Comparison of ENCODE assay signal across 19 cellular contexts in the genomic region with DNA sequence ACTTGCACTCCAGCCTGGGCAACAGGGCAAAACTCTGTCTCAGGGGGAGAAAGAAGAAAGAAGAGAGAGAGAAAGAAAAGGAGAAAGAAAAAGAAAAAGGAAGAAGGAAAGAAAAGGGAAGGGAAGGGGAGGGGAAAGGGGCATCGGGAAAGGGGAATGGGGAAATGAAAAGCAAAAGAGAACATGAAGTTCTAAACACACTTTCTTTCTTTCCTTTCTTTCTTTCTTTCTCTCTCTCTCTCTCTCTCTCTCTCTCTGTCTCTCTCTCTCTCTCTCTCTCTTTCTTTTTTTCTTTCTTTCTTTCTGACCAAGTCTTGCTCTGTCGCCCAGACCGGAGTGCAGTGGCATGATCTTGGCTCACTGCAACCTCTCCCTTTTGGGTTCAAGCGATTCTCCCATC.
DNase-seq lines count a peak whose midpoint lies in the region; ATAC-seq and TF ChIP-seq lines count a peak whose summit lies in the region.
"Had no signal": no experiment of that assay in that cellular context is flagged by ENCODE, and none has a peak within 500 bp of the region (broad histone marks: within the 10 kb centered on the region; RNA-seq: fewer than 3 reads in every experiment).

No MANE protein-coding gene starts in this region.

- no peak overlapping the region for H2BK15ac ChIP-seq in H9 (ENCODE audit: low read depth, low read length)

- WGBS in H9 (ENCODE audit: extremely low coverage, insufficient read length, low lambda C conversion rate) = no CpG with 5 or more reads among the region's 4 CpGs

- H3K27ac ChIP-seq in H9 (ENCODE audit: insufficient read length, low read depth, low read length) = no peak overlapping the region
- H3K27ac ChIP-seq: GM23248 had no signal

- H3K4me3 Mint-ChIP-seq in activated naive CD4-positive, alpha-beta T cell treated with anti-CD3 and anti-CD28 coated beads, Interleukin-2, amount 10 ng/mL, durations not matched to agents 7 days and 5 days = no peak overlapping the region
- H3K4me3 Mint-ChIP-seq in Calu3 (ENCODE audit: low read depth, unreplicated experiment) (no peak overlapping the region), H9 (no peak overlapping the region)
- no peak overlapping the region for H3K4me3 Mint-ChIP-seq in activated T-helper 2 cell treated with anti-CD3 and anti-CD28 coated beads, Interferon-gamma antibody, Interleukin-2, Interleukin-4, amounts not matched to agents 10 μg/mL and 5 μg/mL and 100 μg/mL, durations not matched to agents 14 hours and 24 hours and 36 hours (ENCODE audit: low read depth)
- no peak overlapping the region for H3K4me3 Mint-ChIP-seq in stimulated activated naive B cell treated with anti-CD40 and anti-IgM and Interleukin-4, amounts not matched to agents 10 μg/mL and 1 μg/mL and 100 μg/mL, for 72 hours
- H3K4me3 Mint-ChIP-seq: CD4-positive, alpha-beta memory T cell; HFFc6 had no signal

- H3K79me1 ChIP-seq in H9 (ENCODE audit: insufficient read depth, low read depth, low read length, poor library complexity, severe bottlenecking) = no peaks in the 10 kb centered on the region

- H3K9ac ChIP-seq in H9 (ENCODE audit: extremely low read depth, insufficient read length, low read length) = no peak overlapping the region
- H3K9ac ChIP-seq: GM23248 had no signal

- no peak overlapping the region for H2AK5ac ChIP-seq in H9 (ENCODE audit: insufficient read length, low read length)

- H3K4me1 Mint-ChIP-seq in activated naive CD4-positive, alpha-beta T cell treated with anti-CD3 and anti-CD28 coated beads, Interleukin-2, amount 10 ng/mL, durations not matched to agents 7 days and 5 days = peaks cover 14% of the 10 kb centered on the region
- H3K4me1 Mint-ChIP-seq in Calu3 (ENCODE audit: low read depth, unreplicated experiment) (no peaks in the 10 kb centered on the region), H9 (peaks cover 0 to 3% of the 10 kb centered on the region in 2 experiments; a peak in 1 of 4 replicates)
- peaks cover 13% of the 10 kb centered on the region for H3K4me1 Mint-ChIP-seq in activated T-helper 2 cell treated with anti-CD3 and anti-CD28 coated beads, Interferon-gamma antibody, Interleukin-2, Interleukin-4, amounts not matched to agents 10 μg/mL and 5 μg/mL and 100 μg/mL, durations not matched to agents 14 hours and 24 hours and 36 hours (ENCODE audit: low read depth)
- H3K4me1 Mint-ChIP-seq in stimulated activated naive B cell treated with anti-CD40 and anti-IgM and Interleukin-4, amounts not matched to agents 10 μg/mL and 1 μg/mL and 100 μg/mL, for 72 hours = peaks cover 12 to 21% of the 10 kb centered on the region in 2 donors

- H4K5ac ChIP-seq in H9 (ENCODE audit: insufficient read length, low read depth, low read length) = no peak overlapping the region

- H3K9me3 Mint-ChIP-seq in activated naive CD4-positive, alpha-beta T cell treated with anti-CD3 and anti-CD28 coated beads, Interleukin-2, amount 10 ng/mL, durations not matched to agents 7 days and 5 days = no peaks in the 10 kb centered on the region
- H3K9me3 Mint-ChIP-seq in Calu3 (ENCODE audit: low read depth, unreplicated experiment) (no peaks in the 10 kb centered on the region), H9 (no peaks in the 10 kb centered on the region; a peak in 1 of 5 replicates)
- no peaks in the 10 kb centered on the region for H3K9me3 Mint-ChIP-seq in activated T-helper 2 cell treated with anti-CD3 and anti-CD28 coated beads, Interferon-gamma antibody, Interleukin-2, Interleukin-4, amounts not matched to agents 10 μg/mL and 5 μg/mL and 100 μg/mL, durations not matched to agents 14 hours and 24 hours and 36 hours
- H3K9me3 Mint-ChIP-seq in stimulated activated naive B cell treated with anti-CD40 and anti-IgM and Interleukin-4, amounts not matched to agents 10 μg/mL and 1 μg/mL and 100 μg/mL, for 72 hours = no peaks in the 10 kb centered on the region
- H3K9me3 Mint-ChIP-seq: CD4-positive, alpha-beta memory T cell; HFFc6 had no signal

- no peak overlapping the region for H3T11ph ChIP-seq in H9 (ENCODE audit: low read length)

- no peak overlapping the region for H4K8ac ChIP-seq in H9 (replicated peaks; ENCODE audit: insufficient read length, low read depth, low read length)

- no peak for ATAC-seq in stimulated activated naive B cell treated with anti-CD40 and anti-IgM and Interleukin-4, amounts not matched to agents 10 μg/mL and 1 μg/mL and 100 μg/mL, for 72 hours (replicated peaks)
- ATAC-seq: GM12878, HCT116 had no signal

- CTCF ChIA-PET in activated naive CD4-positive, alpha-beta T cell treated with anti-CD3 and anti-CD28 coated beads, Interleukin-2, amount 10 ng/mL, durations not matched to agents 7 days and 5 days (lab: Charles Lee) = no interaction called here
- CTCF ChIA-PET in Calu3 (lab: Charles Lee) = no interaction called here

- H2BK12ac ChIP-seq in H9 (ENCODE audit: insufficient read length, low read depth, low read length) = no peak overlapping the region

- no TSS peak for BruUV-seq in Calu3 (replicated peaks; lab: Mats Ljungman, UMichigan)

- no peak overlapping the region for H2AFZ ChIP-seq in H9 (ENCODE audit: low read length)
- H2AFZ ChIP-seq: GM23248 had no signal

- H3K27ac Mint-ChIP-seq in activated naive CD4-positive, alpha-beta T cell treated with anti-CD3 and anti-CD28 coated beads, Interleukin-2, amount 10 ng/mL, durations not matched to agents 7 days and 5 days = peak overlapping the region; percentile 9
- H3K27ac Mint-ChIP-seq in Calu3 (ENCODE audit: unreplicated experiment) = peak overlapping the region; percentile 54
- peak overlapping the region in 2 of 3 experiments; percentile 33 to 79; a peak in 2 of 7 replicates for H3K27ac Mint-ChIP-seq in H9
- peak overlapping the region; percentile 5 for H3K27ac Mint-ChIP-seq in activated T-helper 2 cell treated with anti-CD3 and anti-CD28 coated beads, Interferon-gamma antibody, Interleukin-2, Interleukin-4, amounts not matched to agents 10 μg/mL and 5 μg/mL and 100 μg/mL, durations not matched to agents 14 hours and 24 hours and 36 hours
- H3K27ac Mint-ChIP-seq in stimulated activated naive B cell treated with anti-CD40 and anti-IgM and Interleukin-4, amounts not matched to agents 10 μg/mL and 1 μg/mL and 100 μg/mL, for 72 hours = no peak overlapping the region
- H3K27ac Mint-ChIP-seq: CD4-positive, alpha-beta memory T cell; HFFc6 had no signal

- no peak overlapping the region for H3K18ac ChIP-seq in H9 (ENCODE audit: insufficient read length, low read depth, low read length)

- no peak overlapping the region for H3K14ac ChIP-seq in H9 (ENCODE audit: insufficient read depth, low read length)

- intact Hi-C loops in Calu3 (cut with micrococcal nuclease; ENCODE audit: unreplicated experiment) = no loop called here
- intact Hi-C loops in activated T-helper 2 cell treated with anti-CD3 and anti-CD28 coated beads, Interferon-gamma antibody, Interleukin-2, Interleukin-4, amounts not matched to agents 10 μg/mL and 5 μg/mL and 100 μg/mL, durations not matched to agents 14 hours and 24 hours and 36 hours (cut with micrococcal nuclease) = no loop called here

- H2BK5ac ChIP-seq in H9 (ENCODE audit: insufficient read length, low read length) = no peak overlapping the region

- no peak overlapping the region for H3K4me2 ChIP-seq in H9 (ENCODE audit: insufficient read depth, insufficient read length, low read length)

- no peaks in the 10 kb centered on the region for H4K20me1 ChIP-seq in H9 (ENCODE audit: control insufficient read depth, insufficient read depth, insufficient read length)

- H3K4ac ChIP-seq in H9 (ENCODE audit: low read depth, low read length) = no peak overlapping the region

- no peak overlapping the region for H3K56ac ChIP-seq in H9 (ENCODE audit: insufficient read length, low read depth, low read length)

- no peaks in the 10 kb centered on the region for H3K79me2 ChIP-seq in H9 (ENCODE audit: insufficient read depth, low read length)

- no peak overlapping the region for H3K23ac ChIP-seq in H9 (ENCODE audit: insufficient read length, low read depth, low read length)

- H2BK20ac ChIP-seq in H9 (ENCODE audit: low read depth, low read length, poor library complexity, severe bottlenecking) = no peak overlapping the region

- no peaks in the 10 kb centered on the region for H3K27me3 ChIP-seq in H9 (ENCODE audit: insufficient read depth, low read length)

- DNase-seq in activated naive CD4-positive, alpha-beta T cell treated with anti-CD3 and anti-CD28 coated beads, Interleukin-2, amount 10 ng/mL, durations not matched to agents 7 days and 5 days = no peak
- no peak for DNase-seq in activated naive CD4-positive, alpha-beta T cell treated with Interleukin-2 at 50 U/mL for 16 hours
- no peak for DNase-seq in Calu3
- no peak for DNase-seq in H9
- DNase-seq in activated T-helper 2 cell treated with anti-CD3 and anti-CD28 coated beads, Interferon-gamma antibody, Interleukin-2, Interleukin-4, amounts not matched to agents 10 μg/mL and 5 μg/mL and 100 μg/mL, durations not matched to agents 14 hours and 24 hours and 36 hours (ENCODE audit: low spot score) = no peak
- DNase-seq in NCI-H1436 (lab: John Stamatoyannopoulos, UW) = no peak
- DNase-seq in stimulated activated naive B cell treated with anti-CD40 and anti-IgM and Interleukin-4, amounts not matched to agents 10 μg/mL and 1 μg/mL and 100 μg/mL, for 72 hours = no peak
- no peak for DNase-seq in retina
- DNase-seq: C1 segment of cervical spinal cord; CD4-positive, alpha-beta memory T cell; COR-L47; DMS153; EL; GDM1; GM23248; H7; HFFc6 had no signal

- no peaks in the 10 kb centered on the region for H3K27me3 Mint-ChIP-seq in activated naive CD4-positive, alpha-beta T cell treated with anti-CD3 and anti-CD28 coated beads, Interleukin-2, amount 10 ng/mL, durations not matched to agents 7 days and 5 days
- no peaks in the 10 kb centered on the region for H3K27me3 Mint-ChIP-seq in Calu3 (ENCODE audit: unreplicated experiment)
- no peaks in the 10 kb centered on the region for H3K27me3 Mint-ChIP-seq in H9 (ENCODE audit: low read depth)
- H3K27me3 Mint-ChIP-seq in activated T-helper 2 cell treated with anti-CD3 and anti-CD28 coated beads, Interferon-gamma antibody, Interleukin-2, Interleukin-4, amounts not matched to agents 10 μg/mL and 5 μg/mL and 100 μg/mL, durations not matched to agents 14 hours and 24 hours and 36 hours (ENCODE audit: low read depth) = no peaks in the 10 kb centered on the region
- H3K27me3 Mint-ChIP-seq in stimulated activated naive B cell treated with anti-CD40 and anti-IgM and Interleukin-4, amounts not matched to agents 10 μg/mL and 1 μg/mL and 100 μg/mL, for 72 hours = no peaks in the 10 kb centered on the region
- H3K27me3 Mint-ChIP-seq: CD4-positive, alpha-beta memory T cell had no signal

- H3K36me3 Mint-ChIP-seq in activated naive CD4-positive, alpha-beta T cell treated with anti-CD3 and anti-CD28 coated beads, Interleukin-2, amount 10 ng/mL, durations not matched to agents 7 days and 5 days = peaks cover 29% of the 10 kb centered on the region
- H3K36me3 Mint-ChIP-seq in Calu3 (ENCODE audit: insufficient read depth, unreplicated experiment) (no peaks in the 10 kb centered on the region), H9 (ENCODE audit: insufficient read depth in 1 of 3, low read depth in 3 of 3) (no peaks in the 10 kb centered on the region)
- peaks cover 41% of the 10 kb centered on the region for H3K36me3 Mint-ChIP-seq in activated T-helper 2 cell treated with anti-CD3 and anti-CD28 coated beads, Interferon-gamma antibody, Interleukin-2, Interleukin-4, amounts not matched to agents 10 μg/mL and 5 μg/mL and 100 μg/mL, durations not matched to agents 14 hours and 24 hours and 36 hours (ENCODE audit: low read depth)
- peaks cover 2 to 3% of the 10 kb centered on the region in 2 donors for H3K36me3 Mint-ChIP-seq in stimulated activated naive B cell treated with anti-CD40 and anti-IgM and Interleukin-4, amounts not matched to agents 10 μg/mL and 1 μg/mL and 100 μg/mL, for 72 hours

- no peak overlapping the region for H2BK120ac ChIP-seq in H9 (ENCODE audit: low read depth, low read length, poor library complexity, severe bottlenecking)

- no peak overlapping the region for H4K91ac ChIP-seq in H9 (ENCODE audit: insufficient read length, low read depth, low read length)

- no peaks in the 10 kb centered on the region for H3K9me3 ChIP-seq in H9 (ENCODE audit: control insufficient read depth, low read depth, low read length)

- H3K23me2 ChIP-seq in H9 (ENCODE audit: insufficient read length, low read depth, low read length, poor library complexity, severe bottlenecking) = no peaks in the 10 kb centered on the region

- no peaks in the 10 kb centered on the region for H3K4me1 ChIP-seq in H9 (ENCODE audit: insufficient read depth, low read length)

- TF ChIP-seq CTCF in Calu3 (IDR thresholded peaks at IDR 0.05; ENCODE audit: unreplicated experiment) = no peak
- no peak for TF ChIP-seq CTCF in H9 (conservative IDR thresholded peaks at IDR 0.05)
